11 cellular contexts compared by ENCODE assay signal in the genomic region with DNA sequence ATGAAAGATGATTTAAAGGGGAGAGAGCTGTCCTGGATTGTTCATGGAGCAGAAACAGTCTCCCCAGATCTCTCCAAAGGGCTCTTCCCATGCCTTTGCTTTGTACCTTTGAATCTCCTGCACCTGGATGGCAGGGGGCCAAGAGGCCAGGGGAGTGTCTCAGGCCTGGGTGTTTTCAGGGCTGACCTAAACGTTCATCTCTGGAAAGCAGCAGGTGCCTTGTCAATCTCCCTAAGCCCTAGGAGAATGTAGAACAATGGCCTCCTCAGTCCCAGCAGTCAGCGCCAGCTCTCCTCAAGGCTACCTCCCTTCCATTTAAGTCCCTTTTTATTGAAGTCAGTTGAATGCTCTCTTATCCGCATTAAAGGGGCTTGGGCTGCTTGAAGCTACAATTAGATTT. TPM values are rescaled to one million over a fixed set of nuclear protein-coding genes. Genes with fewer than 3 reads are reported as not detected.
A peak's percentile ranks its signal among the peaks of the same experiment; 100 is the strongest.
DNase-seq lines count a peak whose midpoint lies in the region; ATAC-seq and FAIRE-seq lines count a peak whose summit lies in the region.
"Had no signal": no experiment of that assay in that cellular context is flagged by ENCODE, and none has a peak within 500 bp of the region (broad histone marks: within the 10 kb centered on the region; RNA-seq: fewer than 3 reads in every experiment).

No MANE protein-coding gene starts in this region.

- peak overlapping the region; percentile 15 to 58 for H3K27ac ChIP-seq in small intestine (ENCODE audit: low read depth in 1 of 2, low read length in 1 of 2)
- H3K27ac ChIP-seq: GM23248, RWPE1 had no signal

- peak overlapping the region; percentile 22 for H3K4me3 ChIP-seq in endocrine pancreas (ENCODE audit: control insufficient read depth, insufficient read depth, low read length)
- no peak overlapping the region for H3K4me3 ChIP-seq in small intestine (ENCODE audit: low read depth in 1 of 2, low read length in 2 of 2)
- H3K4me3 ChIP-seq: GM23248 had no signal

- H3K4me1 Mint-ChIP-seq in stimulated activated memory B cell treated with anti-CD40 and anti-IgM and Interleukin-4, amounts not matched to agents 10 μg/mL and 1 μg/mL and 100 μg/mL, for 72 hours, result peaks cover 6% of the 10 kb centered on the region

- DNase-seq in SHP77 (lab: John Stamatoyannopoulos, UW) (peak; percentile 25 to 26), SHP77 treated with DMSO at 0.1 percent for 48 hours (lab: John Stamatoyannopoulos, UW) (no peak), NCI-H2196 (lab: John Stamatoyannopoulos, UW; ENCODE audit: unreplicated experiment) (peak; percentile 64), small intestine (peak; percentile 79)

- H3K27me3 ChIP-seq in endocrine pancreas (ENCODE audit: control insufficient read depth, insufficient read depth, low read length), result no peaks in the 10 kb centered on the region
- H3K27me3 ChIP-seq in small intestine (ENCODE audit: control insufficient read depth in 2 of 2, insufficient read depth in 2 of 2, low read length in 2 of 2), result no peaks in the 10 kb centered on the region

- ATAC-seq in stimulated activated memory B cell treated with anti-CD40 and anti-IgM and Interleukin-4, amounts not matched to agents 10 μg/mL and 1 μg/mL and 100 μg/mL, for 72 hours, result no peak
- ATAC-seq in HG03196 (IDR thresholded peaks at IDR 0.05; ENCODE audit: unreplicated experiment) (no peak), HG03045 (IDR thresholded peaks at IDR 0.05; ENCODE audit: unreplicated experiment) (no peak)

- no peaks in the 10 kb centered on the region for H3K27me3 Mint-ChIP-seq in stimulated activated memory B cell treated with anti-CD40 and anti-IgM and Interleukin-4, amounts not matched to agents 10 μg/mL and 1 μg/mL and 100 μg/mL, for 72 hours
- H3K27me3 Mint-ChIP-seq: dendritic cell treated with granulocyte-macrophage colony-stimulating factor and Interleukin-4, amounts not matched to agents 40 ng/mL and 50 ng/mL, for 4 days had no signal

- H3K4me1 ChIP-seq in endocrine pancreas (ENCODE audit: control insufficient read depth, insufficient read depth, low read length), result peaks cover 12% of the 10 kb centered on the region
- peaks cover 0 to 5% of the 10 kb centered on the region in 2 donors for H3K4me1 ChIP-seq in small intestine (ENCODE audit: control insufficient read depth in 2 of 2, insufficient read depth in 1 of 2, low read depth in 1 of 2, low read length in 1 of 2)

- H3K36me3 ChIP-seq in endocrine pancreas (ENCODE audit: control insufficient read depth, insufficient read depth, low read length) (no peaks in the 10 kb centered on the region), small intestine (ENCODE audit: control insufficient read depth in 2 of 2, insufficient read depth in 2 of 2, low read length in 2 of 2) (no peaks in the 10 kb centered on the region)

- H3K36me3 Mint-ChIP-seq in stimulated activated memory B cell treated with anti-CD40 and anti-IgM and Interleukin-4, amounts not matched to agents 10 μg/mL and 1 μg/mL and 100 μg/mL, for 72 hours, result no peaks in the 10 kb centered on the region

- H3K9me3 Mint-ChIP-seq in stimulated activated memory B cell treated with anti-CD40 and anti-IgM and Interleukin-4, amounts not matched to agents 10 μg/mL and 1 μg/mL and 100 μg/mL, for 72 hours, result no peaks in the 10 kb centered on the region
- H3K9me3 Mint-ChIP-seq: dendritic cell treated with granulocyte-macrophage colony-stimulating factor and Interleukin-4, amounts not matched to agents 40 ng/mL and 50 ng/mL, for 4 days had no signal

- FAIRE-seq in small intestine (lab: Jason Lieb, UNC), result no peak

- H3K9ac ChIP-seq in endocrine pancreas (ENCODE audit: control insufficient read depth, insufficient read depth, low read length), result peak overlapping the region; percentile 6
- H3K9ac ChIP-seq: GM23248 had no signal

- no peak overlapping the region for H3K27ac Mint-ChIP-seq in stimulated activated memory B cell treated with anti-CD40 and anti-IgM and Interleukin-4, amounts not matched to agents 10 μg/mL and 1 μg/mL and 100 μg/mL, for 72 hours
- H3K27ac Mint-ChIP-seq: dendritic cell treated with granulocyte-macrophage colony-stimulating factor and Interleukin-4, amounts not matched to agents 40 ng/mL and 50 ng/mL, for 4 days had no signal

- H3K4me3 Mint-ChIP-seq in stimulated activated memory B cell treated with anti-CD40 and anti-IgM and Interleukin-4, amounts not matched to agents 10 μg/mL and 1 μg/mL and 100 μg/mL, for 72 hours, result no peak overlapping the region
- H3K4me3 Mint-ChIP-seq: dendritic cell treated with granulocyte-macrophage colony-stimulating factor and Interleukin-4, amounts not matched to agents 40 ng/mL and 50 ng/mL, for 4 days had no signal

- 15 to 48% (median 25%) methylated on average over 3 of the region's 3 CpGs for WGBS in small intestine, 3 donors

- H3K9me3 ChIP-seq in endocrine pancreas (ENCODE audit: control insufficient read depth, low read length) (no peaks in the 10 kb centered on the region), small intestine (ENCODE audit: control insufficient read depth, low read depth) (no peaks in the 10 kb centered on the region)

RNA-seq across cellular contexts. Expression of gene NSUN7, which starts 31.2 kb away (rescaled TPM):
- 1 to 10 TPM; 1.1 to 5.5 (median 1.1) TPM for polyA plus RNA-seq in small intestine
